In the genomic region with DNA sequence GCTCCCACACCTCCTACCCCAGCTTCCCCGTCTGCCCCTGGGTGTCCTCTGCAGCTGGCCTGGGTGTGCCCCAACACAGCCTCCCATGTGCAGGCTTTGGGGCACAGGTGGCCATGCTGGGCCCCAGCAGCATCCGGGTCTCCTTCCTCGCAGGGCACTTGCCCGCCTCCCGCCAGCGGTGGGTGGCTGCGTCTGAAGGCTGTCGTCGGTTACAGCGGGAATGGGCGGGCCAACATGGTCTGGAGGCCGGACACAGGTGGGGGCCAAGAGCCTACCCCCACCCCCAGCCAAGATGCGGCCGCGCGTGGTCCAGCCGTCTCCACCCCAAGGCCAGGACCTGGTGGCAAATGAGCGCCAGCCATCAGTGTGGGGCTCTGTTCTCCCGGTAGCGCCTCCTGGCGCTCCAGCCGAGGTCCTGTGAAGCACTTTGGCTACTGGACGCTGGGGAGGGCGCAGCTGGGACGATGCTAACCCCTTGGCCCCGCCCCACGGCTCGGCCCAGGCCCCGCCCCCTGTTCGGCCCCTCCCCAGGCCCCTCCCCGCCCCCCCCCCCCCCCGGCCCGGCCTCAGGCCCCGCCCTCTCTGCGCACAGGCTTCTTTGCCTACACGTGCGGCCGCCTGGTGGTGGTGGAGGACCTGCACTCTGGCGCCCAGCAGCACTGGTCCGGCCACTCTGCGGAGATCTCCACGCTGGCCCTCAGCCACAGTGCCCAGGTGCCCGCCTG, we compare ENCODE assay signal across 1 cellular context.
A peak's percentile ranks its signal among the peaks of the same experiment; 100 is the strongest.
TF ChIP-seq lines count a peak whose summit lies in the region.

No MANE protein-coding gene starts in this region.

TF ChIP-seq in A549, 52 proteins besides CTCF, POLR2A, EP300 and RAD21:
- TF ChIP-seq EHF (CRISPR knock-in tag; IDR thresholded peaks at IDR 0.05), result no peak
- TF ChIP-seq, protein P1, sequence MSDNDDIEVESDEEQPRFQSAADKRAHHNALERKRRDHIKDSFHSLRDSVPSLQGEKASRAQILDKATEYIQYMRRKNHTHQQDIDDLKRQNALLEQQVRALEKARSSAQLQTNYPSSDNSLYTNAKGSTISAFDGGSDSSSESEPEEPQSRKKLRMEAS (IDR thresholded peaks at IDR 0.05), result peak; percentile 80
- peak in 1 of 2 experiments; percentile 51; a peak in 2 of 5 replicates for TF ChIP-seq JUN (IDR thresholded peaks at IDR 0.05)
- TF ChIP-seq BHLHE40 (IDR thresholded peaks at IDR 0.05; ENCODE audit: low read depth, low read length), result peak; percentile 63
- TF ChIP-seq SMC3 (IDR thresholded peaks at IDR 0.05), result peak; percentile 72
